Comparison of ENCODE assay signal across 22 cellular contexts in the genomic region with DNA sequence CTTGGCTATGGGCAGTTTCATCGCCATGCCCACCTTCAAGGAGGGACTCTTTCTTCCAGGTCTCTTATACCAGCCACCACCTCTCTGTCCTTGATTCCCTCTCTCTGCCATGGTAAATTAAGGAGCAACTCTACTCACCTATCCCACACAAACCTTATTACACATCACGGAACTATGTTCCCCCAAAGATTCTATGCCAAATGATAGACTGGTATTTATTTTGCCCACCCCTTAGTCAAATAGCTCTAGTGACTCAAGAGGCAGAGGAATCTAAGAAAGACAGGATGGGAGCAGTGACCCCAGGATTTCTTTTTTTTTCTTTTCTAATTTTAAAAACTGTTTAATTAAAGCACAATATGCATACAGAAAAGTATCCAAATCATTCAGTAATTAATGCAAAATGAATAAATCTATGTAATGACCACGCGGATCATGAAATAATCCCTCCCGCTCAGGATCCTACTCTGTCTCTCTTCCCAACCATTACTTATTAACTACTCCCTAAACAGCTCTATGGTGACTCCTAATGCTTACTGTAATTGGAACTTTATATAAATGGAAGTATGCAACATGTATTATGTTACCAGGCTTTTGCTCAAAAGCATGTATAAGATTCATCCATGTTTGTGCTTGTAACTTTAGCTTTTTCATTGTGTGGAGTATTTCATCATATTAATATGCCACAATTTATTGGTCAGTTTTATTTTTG.
"Had no signal": no experiment of that assay in that cellular context is flagged by ENCODE, and none has a peak within 500 bp of the region (broad histone marks: within the 10 kb centered on the region; RNA-seq: fewer than 3 reads in every experiment).

No MANE protein-coding gene starts in this region.

- ATAC-seq: T-cell had no signal

- H3K4me3 ChIP-seq: MG63, Peyer's patch, SJSA1, SK-N-MC had no signal

- DNase-seq: KBM-7, MG63, NCI-H1092 treated with DMSO at 0.1 percent for 48 hours, NCI-H1436, NCI-H187, NCI-H2029, NCI-H2081 treated with DMSO at 0.1 percent for 48 hours, NCI-H2171, NCI-H226, NCI-H446, NCI-H510A, NCI-H524 treated with DMSO at 0.1 percent for 48 hours, NCI-H69, NCI-H774, Peyer's patch, Right ventricle myocardium superior, RPMI8226, SIG-M5, SW 1271, T-cell had no signal

- H3K36me3 ChIP-seq: MG63, Peyer's patch, SJSA1 had no signal

- H3K9me3 ChIP-seq: Peyer's patch had no signal

- H3K4me1 ChIP-seq: Peyer's patch, SJSA1 had no signal

- H3K27me3 ChIP-seq: MG63, Peyer's patch, SJSA1 had no signal

- H3K27ac ChIP-seq: Peyer's patch, SJSA1, SK-N-MC had no signal
